Comparison of ENCODE assay signal across 34 cellular contexts in genomic region chr18:64949885-64950284, GRCh38.
"Had no signal": no experiment of that assay in that cellular context is flagged by ENCODE, and none has a peak within 500 bp of the region (broad histone marks: within the 10 kb centered on the region; RNA-seq: fewer than 3 reads in every experiment).

No MANE protein-coding gene starts in this region.

- ATAC-seq: activated naive CD4-positive, alpha-beta T cell treated with anti-CD3 and anti-CD28 coated beads, Interleukin-2, amount 50 U/mL, for 72 hours; activated naive CD8-positive, alpha-beta T cell treated with anti-CD3 and anti-CD28 coated beads, Interleukin-2, amount 50 U/mL, for 24 hours; activated T-cell treated with anti-CD3 and anti-CD28 coated beads, Interleukin-2, amount 50 U/mL, for 4 hours; activated T-cell treated with anti-CD3 and anti-CD28 coated beads, Interleukin-2, amount 50 U/mL, for 72 hours; activated T-helper 17 cell treated with anti-CD3 and anti-CD28 coated beads, Interleukin-2, amount 50 U/mL, for 72 hours; body of pancreas had no signal

- DNase-seq: activated effector memory CD4-positive, alpha-beta T cell treated with anti-CD3 and anti-CD28 coated beads, Interleukin-2, amount 50 U/mL, for 16 hours; activated effector memory CD4-positive, alpha-beta T cell treated with Interleukin-2 at 50 U/mL for 16 hours; activated gamma-delta T cell; activated gamma-delta T cell treated with Interleukin-2 at 50 U/mL for 16 hours; activated naive CD4-positive, alpha-beta T cell; activated naive CD4-positive, alpha-beta T cell treated with anti-CD3 and anti-CD28 coated beads for 36 hours; activated naive CD4-positive, alpha-beta T cell treated with anti-CD3 and anti-CD28 coated beads, Interleukin-2, amount 10 ng/mL, durations not matched to agents 7 days and 5 days; activated naive CD4-positive, alpha-beta T cell treated with anti-CD3 and anti-CD28 coated beads, Interleukin-2, amount 50 U/mL, for 16 hours; activated naive CD4-positive, alpha-beta T cell treated with Interleukin-2 at 50 U/mL for 16 hours; activated naive CD8-positive, alpha-beta T cell treated with anti-CD3 and anti-CD28 coated beads for 36 hours; activated naive CD8-positive, alpha-beta T cell treated with anti-CD3 and anti-CD28 coated beads, Interleukin-2, amount 10 ng/mL, durations not matched to agents 7 days and 5 days; activated naive CD8-positive, alpha-beta T cell treated with anti-CD3 and anti-CD28 coated beads, Interleukin-2, amount 50 U/mL, for 24 hours; activated T-cell treated with anti-CD3 and anti-CD28 coated beads for 4 hours; activated T-cell treated with anti-CD3 and anti-CD28 coated beads, Interleukin-2, amount 50 U/mL, for 1 hour; activated T-cell treated with anti-CD3 and anti-CD28 coated beads, Interleukin-2, amount 50 U/mL, for 24 hours; activated T-cell treated with anti-CD3 and anti-CD28 coated beads, Interleukin-2, amount 50 U/mL, for 4 hours; activated T-cell treated with anti-CD3 and anti-CD28 coated beads, Interleukin-2, amount 50 U/mL, for 48 hours; activated T-cell treated with anti-CD3 and anti-CD28 coated beads, Interleukin-2, amount 50 U/mL, for 72 hours; adrenal gland; amniotic stem cell; amygdala; anterior cingulate cortex; aorta; body of pancreas; brain microvascular endothelial cell; caudate nucleus; central memory CD4-positive, alpha-beta T cell; cerebellar nuclear complex had no signal

- H3K27me3 ChIP-seq: adrenal gland, ascending aorta, body of pancreas, brain microvascular endothelial cell, breast epithelium, cardiac muscle cell had no signal

- H3K36me3 ChIP-seq: adrenal gland, ascending aorta, brain microvascular endothelial cell, breast epithelium, cardiac muscle cell had no signal

- H3K4me3 ChIP-seq: adrenal gland, ascending aorta, body of pancreas, breast epithelium, cardiac muscle cell had no signal

- H3K4me1 ChIP-seq: adrenal gland, ascending aorta, body of pancreas, breast epithelium had no signal

- FAIRE-seq: astrocyte had no signal

- H3K27ac ChIP-seq: adrenal gland, ascending aorta, body of pancreas, brain microvascular endothelial cell, breast epithelium, cardiac muscle cell had no signal

- H3K9me3 ChIP-seq: adrenal gland, ascending aorta had no signal
